ENCODE assay signal across 13 cellular contexts in the genomic region with DNA sequence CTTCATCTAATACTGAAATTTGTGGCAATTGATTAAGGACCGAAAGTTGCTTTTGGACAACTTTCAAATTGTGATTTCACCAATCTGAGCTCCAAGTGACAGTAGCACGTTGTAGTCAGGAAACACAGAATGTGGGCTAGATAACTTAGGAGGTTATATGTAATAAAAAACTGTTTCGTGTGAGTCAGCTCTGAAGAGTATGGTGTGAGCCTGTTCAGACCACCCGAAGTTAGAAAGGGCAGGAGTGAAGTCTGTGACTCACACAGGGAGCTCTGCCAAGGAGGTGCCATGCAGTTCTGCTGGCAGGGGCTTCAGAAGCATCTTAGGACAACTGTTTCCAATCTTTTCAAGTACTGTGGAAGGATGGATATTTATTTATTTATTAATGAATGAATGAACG. TPM values are rescaled to one million over a fixed set of nuclear protein-coding genes. Genes with fewer than 3 reads are reported as not detected.
A peak's percentile ranks its signal among the peaks of the same experiment; 100 is the strongest.
DNase-seq lines count a peak whose midpoint lies in the region; TF ChIP-seq lines count a peak whose summit lies in the region.
"Had no signal": no experiment of that assay in that cellular context is flagged by ENCODE, and none has a peak within 500 bp of the region (broad histone marks: within the 10 kb centered on the region; RNA-seq: fewer than 3 reads in every experiment).

No MANE protein-coding gene starts in this region.

- in situ Hi-C loops in astrocyte of the cerebellum (cut with HindIII; ENCODE audit: low sequenced_read_pairs) = no loop called here

- no TSS peak for BruUV-seq in A673 (replicated peaks; lab: Mats Ljungman, UMichigan)

- intact Hi-C loops in A673 (cut with micrococcal nuclease; ENCODE audit: unreplicated experiment) = no loop called here

- no peak for TF ChIP-seq CTCF in A673 (conservative IDR thresholded peaks at IDR 0.05; ENCODE audit: low read depth, low read length)
- TF ChIP-seq CTCF in HFF-Myc (IDR thresholded peaks at IDR 0.05; ENCODE audit: low read depth, low read length, missing control alignments) = no peak
- TF ChIP-seq CTCF in astrocyte of the cerebellum (IDR thresholded peaks at IDR 0.05; ENCODE audit: low read depth, low read length, missing control alignments) = no peak
- no peak for TF ChIP-seq CTCF in GM10266 (IDR thresholded peaks at IDR 0.05; ENCODE audit: control insufficient read depth, insufficient read depth, low read depth, missing control alignments)

- H3K27ac ChIP-seq in A673 (ENCODE audit: low read depth, low read length, poor library complexity, severe bottlenecking) = no peak overlapping the region
- H3K27ac ChIP-seq: gastroesophageal sphincter, thoracic aorta, WERI-Rb-1 had no signal

- POLR2A ChIA-PET in A673 (lab: Charles Lee; ENCODE audit: low non-redundant PET) = no interaction called here

- H3K27me3 ChIP-seq in A673 (replicated peaks; ENCODE audit: insufficient read depth, low read depth, low read length, poor library complexity) = no peaks in the 10 kb centered on the region
- H3K27me3 ChIP-seq: gastroesophageal sphincter had no signal

- DNase-seq in A673 (ENCODE audit: low spot score) (peak; percentile 62), HFF-Myc (ENCODE audit: extremely low read depth, low read depth) (peak; percentile 79), astrocyte of the cerebellum (ENCODE audit: low read depth) (peak; percentile 50), iris pigment epithelial cell (ENCODE audit: low read depth) (peak; percentile 65), GM10266 (ENCODE audit: extremely low spot score) (no peak), T-helper 9 cell (no peak)
- DNase-seq in activated CD4-positive, alpha-beta T cell treated with anti-CD3 and anti-CD28 coated beads, Interleukin-2, amount 50 U/mL, for 1 hour = no peak
- DNase-seq in activated CD8-positive, alpha-beta memory T cell treated with anti-CD3 and anti-CD28 coated beads, Interleukin-2, amount 50 U/mL, for 48 hours = no peak
- DNase-seq: activated naive CD4-positive, alpha-beta T cell treated with anti-CD3 and anti-CD28 coated beads, Interleukin-2, amount 50 U/mL, for 16 hours; CD4-positive, CD25-positive, alpha-beta regulatory T cell; WERI-Rb-1 had no signal

- no peaks in the 10 kb centered on the region for H3K36me3 ChIP-seq in A673 (ENCODE audit: insufficient read depth, low read length, poor library complexity, severe bottlenecking)
- H3K36me3 ChIP-seq: thoracic aorta had no signal

- no peaks in the 10 kb centered on the region for H3K4me1 ChIP-seq in A673 (ENCODE audit: insufficient read depth, low read length, poor library complexity, severe bottlenecking)
- H3K4me1 ChIP-seq: gastroesophageal sphincter had no signal

- H3K9me3 ChIP-seq in A673 (ENCODE audit: low read depth, low read length, poor library complexity, severe bottlenecking) = no peaks in the 10 kb centered on the region
- H3K9me3 ChIP-seq: gastroesophageal sphincter, thoracic aorta had no signal

- no peak overlapping the region for H3K4me3 ChIP-seq in A673 (ENCODE audit: low read depth, low read length, poor library complexity, severe bottlenecking)
- H3K4me3 ChIP-seq in HFF-Myc (replicated peaks; ENCODE audit: low read depth, low read length) = no peak overlapping the region
- no peak overlapping the region for H3K4me3 ChIP-seq in astrocyte of the cerebellum (ENCODE audit: low read depth, low read length)
- H3K4me3 ChIP-seq: gastroesophageal sphincter, thoracic aorta had no signal

- CTCF ChIA-PET in A673 (lab: Charles Lee) = interaction anchor here (0.9 kb wide), 1 partner anchor 345 kb away, joined by 3 read pairs; no protein-coding TSS in a partner anchor

RNA-seq across cellular contexts. Expression of a gene that starts 16.4 kb away (rescaled TPM):
- total RNA-seq in A673 (2021) = 10.1 and 10.9 TPM in 2 replicates

RNA-seq across cellular contexts. Expression of a gene that starts 39.2 kb away (rescaled TPM):
- total RNA-seq in A673 (2021) = 13.8 and 20.3 TPM in 2 replicates

Comparison
In these comparisons a context has a peak if more than half of its experiments do, and no peak if none do; other contexts are left out.
1. DNase-seq: peak in A673 (single experiment), HFF-Myc (single experiment), astrocyte of the cerebellum (single experiment) and iris pigment epithelial cell (single experiment); none in GM10266 (single experiment), activated CD4-positive, alpha-beta T cell treated with anti-CD3 and anti-CD28 coated beads, Interleukin-2, amount 50 U/mL, for 1 hour (single experiment), activated CD8-positive, alpha-beta memory T cell treated with anti-CD3 and anti-CD28 coated beads, Interleukin-2, amount 50 U/mL, for 48 hours (single experiment) and T-helper 9 cell (single experiment).